Comparison of ENCODE assay signal across 1 cellular context in the genomic region with DNA sequence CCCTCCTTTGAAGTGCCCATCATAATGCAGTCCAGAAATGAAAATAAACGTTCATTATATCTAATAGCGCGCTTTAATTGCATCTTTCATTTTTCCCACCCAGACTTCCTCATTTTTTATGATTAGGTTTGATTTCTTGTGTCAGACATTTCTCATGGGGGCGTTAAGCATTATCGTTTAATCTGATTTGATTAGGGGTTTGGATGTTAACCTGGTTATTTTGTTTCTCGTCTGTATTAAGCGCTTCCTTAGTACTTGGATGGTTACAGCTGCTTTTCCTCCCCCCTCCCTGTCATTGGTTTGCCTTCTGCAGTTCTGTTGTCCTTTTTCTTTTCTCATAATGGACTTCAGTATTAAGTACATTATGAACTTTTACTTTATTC.
TF ChIP-seq lines count a peak whose summit lies in the region.

No MANE protein-coding gene starts in this region.

TF ChIP-seq in HEK293, 187 proteins besides CTCF, POLR2A, EP300 and RAD21 (continued from another document):
- TF ChIP-seq, protein P1, sequence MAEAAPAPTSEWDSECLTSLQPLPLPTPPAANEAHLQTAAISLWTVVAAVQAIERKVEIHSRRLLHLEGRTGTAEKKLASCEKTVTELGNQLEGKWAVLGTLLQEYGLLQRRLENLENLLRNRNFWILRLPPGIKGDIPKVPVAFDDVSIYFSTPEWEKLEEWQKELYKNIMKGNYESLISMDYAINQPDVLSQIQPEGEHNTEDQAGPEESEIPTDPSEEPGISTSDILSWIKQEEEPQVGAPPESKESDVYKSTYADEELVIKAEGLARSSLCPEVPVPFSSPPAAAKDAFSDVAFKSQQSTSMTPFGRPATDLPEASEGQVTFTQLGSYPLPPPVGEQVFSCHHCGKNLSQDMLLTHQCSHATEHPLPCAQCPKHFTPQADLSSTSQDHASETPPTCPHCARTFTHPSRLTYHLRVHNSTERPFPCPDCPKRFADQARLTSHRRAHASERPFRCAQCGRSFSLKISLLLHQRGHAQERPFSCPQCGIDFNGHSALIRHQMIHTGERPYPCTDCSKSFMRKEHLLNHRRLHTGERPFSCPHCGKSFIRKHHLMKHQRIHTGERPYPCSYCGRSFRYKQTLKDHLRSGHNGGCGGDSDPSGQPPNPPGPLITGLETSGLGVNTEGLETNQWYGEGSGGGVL (tag by site-specific recombination; IDR thresholded peaks at IDR 0.05), result no peak
- no peak for TF ChIP-seq GLIS2 (tag by site-specific recombination; IDR thresholded peaks at IDR 0.05)
- peak; percentile 46; the same call in 1 of the 2 replicates for TF ChIP-seq ZNF366 (tag by site-specific recombination; conservative IDR thresholded peaks at IDR 0.05)
- TF ChIP-seq ZNF350 (tag by site-specific recombination; IDR thresholded peaks at IDR 0.05), result no peak
- TF ChIP-seq, protein P2, sequence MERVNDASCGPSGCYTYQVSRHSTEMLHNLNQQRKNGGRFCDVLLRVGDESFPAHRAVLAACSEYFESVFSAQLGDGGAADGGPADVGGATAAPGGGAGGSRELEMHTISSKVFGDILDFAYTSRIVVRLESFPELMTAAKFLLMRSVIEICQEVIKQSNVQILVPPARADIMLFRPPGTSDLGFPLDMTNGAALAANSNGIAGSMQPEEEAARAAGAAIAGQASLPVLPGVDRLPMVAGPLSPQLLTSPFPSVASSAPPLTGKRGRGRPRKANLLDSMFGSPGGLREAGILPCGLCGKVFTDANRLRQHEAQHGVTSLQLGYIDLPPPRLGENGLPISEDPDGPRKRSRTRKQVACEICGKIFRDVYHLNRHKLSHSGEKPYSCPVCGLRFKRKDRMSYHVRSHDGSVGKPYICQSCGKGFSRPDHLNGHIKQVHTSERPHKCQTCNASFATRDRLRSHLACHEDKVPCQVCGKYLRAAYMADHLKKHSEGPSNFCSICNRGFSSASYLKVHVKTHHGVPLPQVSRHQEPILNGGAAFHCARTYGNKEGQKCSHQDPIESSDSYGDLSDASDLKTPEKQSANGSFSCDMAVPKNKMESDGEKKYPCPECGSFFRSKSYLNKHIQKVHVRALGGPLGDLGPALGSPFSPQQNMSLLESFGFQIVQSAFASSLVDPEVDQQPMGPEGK (tag by site-specific recombination; IDR thresholded peaks at IDR 0.05), result 0 out of 2 replicates have a peak, but pooled peaks have one; percentile 7
- no peak for TF ChIP-seq ZNF830 (tag by site-specific recombination; IDR thresholded peaks at IDR 0.05; ENCODE audit: low read depth)
- TF ChIP-seq, protein P3, sequence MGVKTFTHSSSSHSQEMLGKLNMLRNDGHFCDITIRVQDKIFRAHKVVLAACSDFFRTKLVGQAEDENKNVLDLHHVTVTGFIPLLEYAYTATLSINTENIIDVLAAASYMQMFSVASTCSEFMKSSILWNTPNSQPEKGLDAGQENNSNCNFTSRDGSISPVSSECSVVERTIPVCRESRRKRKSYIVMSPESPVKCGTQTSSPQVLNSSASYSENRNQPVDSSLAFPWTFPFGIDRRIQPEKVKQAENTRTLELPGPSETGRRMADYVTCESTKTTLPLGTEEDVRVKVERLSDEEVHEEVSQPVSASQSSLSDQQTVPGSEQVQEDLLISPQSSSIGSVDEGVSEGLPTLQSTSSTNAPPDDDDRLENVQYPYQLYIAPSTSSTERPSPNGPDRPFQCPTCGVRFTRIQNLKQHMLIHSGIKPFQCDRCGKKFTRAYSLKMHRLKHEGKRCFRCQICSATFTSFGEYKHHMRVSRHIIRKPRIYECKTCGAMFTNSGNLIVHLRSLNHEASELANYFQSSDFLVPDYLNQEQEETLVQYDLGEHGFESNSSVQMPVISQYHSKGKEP (tag by site-specific recombination; IDR thresholded peaks at IDR 0.05), result no peak
- TF ChIP-seq SP3 (tag by site-specific recombination; IDR thresholded peaks at IDR 0.05), result no peak
- TF ChIP-seq ZNF548 (tag by site-specific recombination; IDR thresholded peaks at IDR 0.05), result no peak
- TF ChIP-seq, protein P4, sequence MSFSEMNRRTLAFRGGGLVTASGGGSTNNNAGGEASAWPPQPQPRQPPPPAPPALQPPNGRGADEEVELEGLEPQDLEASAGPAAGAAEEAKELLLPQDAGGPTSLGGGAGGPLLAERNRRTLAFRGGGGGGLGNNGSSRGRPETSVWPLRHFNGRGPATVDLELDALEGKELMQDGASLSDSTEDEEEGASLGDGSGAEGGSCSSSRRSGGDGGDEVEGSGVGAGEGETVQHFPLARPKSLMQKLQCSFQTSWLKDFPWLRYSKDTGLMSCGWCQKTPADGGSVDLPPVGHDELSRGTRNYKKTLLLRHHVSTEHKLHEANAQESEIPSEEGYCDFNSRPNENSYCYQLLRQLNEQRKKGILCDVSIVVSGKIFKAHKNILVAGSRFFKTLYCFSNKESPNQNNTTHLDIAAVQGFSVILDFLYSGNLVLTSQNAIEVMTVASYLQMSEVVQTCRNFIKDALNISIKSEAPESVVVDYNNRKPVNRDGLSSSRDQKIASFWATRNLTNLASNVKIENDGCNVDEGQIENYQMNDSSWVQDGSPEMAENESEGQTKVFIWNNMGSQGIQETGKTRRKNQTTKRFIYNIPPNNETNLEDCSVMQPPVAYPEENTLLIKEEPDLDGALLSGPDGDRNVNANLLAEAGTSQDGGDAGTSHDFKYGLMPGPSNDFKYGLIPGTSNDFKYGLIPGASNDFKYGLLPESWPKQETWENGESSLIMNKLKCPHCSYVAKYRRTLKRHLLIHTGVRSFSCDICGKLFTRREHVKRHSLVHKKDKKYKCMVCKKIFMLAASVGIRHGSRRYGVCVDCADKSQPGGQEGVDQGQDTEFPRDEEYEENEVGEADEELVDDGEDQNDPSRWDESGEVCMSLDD (tag by site-specific recombination; IDR thresholded peaks at IDR 0.05), result no peak
- TF ChIP-seq ZNF610 (tag by site-specific recombination; IDR thresholded peaks at IDR 0.05; ENCODE audit: borderline replicate concordance), result no peak
- no peak for TF ChIP-seq ZNF510 (tag by site-specific recombination; IDR thresholded peaks at IDR 0.05; ENCODE audit: insufficient replicate concordance)
- no peak for TF ChIP-seq ZNF16 (tag by site-specific recombination; IDR thresholded peaks at IDR 0.05; ENCODE audit: low read depth)
- TF ChIP-seq ZNF560 (tag by site-specific recombination; IDR thresholded peaks at IDR 0.05; ENCODE audit: borderline replicate concordance), result no peak
- TF ChIP-seq ZNF501 (tag by site-specific recombination; IDR thresholded peaks at IDR 0.05), result no peak
- no peak for TF ChIP-seq ZNF19 (tag by site-specific recombination; IDR thresholded peaks at IDR 0.05; ENCODE audit: low read depth)
- TF ChIP-seq ZXDB (tag by site-specific recombination; IDR thresholded peaks at IDR 0.05), result no peak
- TF ChIP-seq, protein P5, sequence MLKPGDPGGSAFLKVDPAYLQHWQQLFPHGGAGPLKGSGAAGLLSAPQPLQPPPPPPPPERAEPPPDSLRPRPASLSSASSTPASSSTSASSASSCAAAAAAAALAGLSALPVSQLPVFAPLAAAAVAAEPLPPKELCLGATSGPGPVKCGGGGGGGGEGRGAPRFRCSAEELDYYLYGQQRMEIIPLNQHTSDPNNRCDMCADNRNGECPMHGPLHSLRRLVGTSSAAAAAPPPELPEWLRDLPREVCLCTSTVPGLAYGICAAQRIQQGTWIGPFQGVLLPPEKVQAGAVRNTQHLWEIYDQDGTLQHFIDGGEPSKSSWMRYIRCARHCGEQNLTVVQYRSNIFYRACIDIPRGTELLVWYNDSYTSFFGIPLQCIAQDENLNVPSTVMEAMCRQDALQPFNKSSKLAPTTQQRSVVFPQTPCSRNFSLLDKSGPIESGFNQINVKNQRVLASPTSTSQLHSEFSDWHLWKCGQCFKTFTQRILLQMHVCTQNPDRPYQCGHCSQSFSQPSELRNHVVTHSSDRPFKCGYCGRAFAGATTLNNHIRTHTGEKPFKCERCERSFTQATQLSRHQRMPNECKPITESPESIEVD (tag by site-specific recombination; IDR thresholded peaks at IDR 0.05), result 0 out of 2 replicates have a peak, but pooled peaks have one; percentile 33
- 0 out of 2 replicates have a peak, but pooled peaks have one; percentile 14 for TF ChIP-seq BCL11A (tag by site-specific recombination; IDR thresholded peaks at IDR 0.05; ENCODE audit: low read depth)
TF ChIP-seq in HEK293: peak in this region for 7.
